Comparison of ENCODE assay signal across 20 cellular contexts in the genomic region with DNA sequence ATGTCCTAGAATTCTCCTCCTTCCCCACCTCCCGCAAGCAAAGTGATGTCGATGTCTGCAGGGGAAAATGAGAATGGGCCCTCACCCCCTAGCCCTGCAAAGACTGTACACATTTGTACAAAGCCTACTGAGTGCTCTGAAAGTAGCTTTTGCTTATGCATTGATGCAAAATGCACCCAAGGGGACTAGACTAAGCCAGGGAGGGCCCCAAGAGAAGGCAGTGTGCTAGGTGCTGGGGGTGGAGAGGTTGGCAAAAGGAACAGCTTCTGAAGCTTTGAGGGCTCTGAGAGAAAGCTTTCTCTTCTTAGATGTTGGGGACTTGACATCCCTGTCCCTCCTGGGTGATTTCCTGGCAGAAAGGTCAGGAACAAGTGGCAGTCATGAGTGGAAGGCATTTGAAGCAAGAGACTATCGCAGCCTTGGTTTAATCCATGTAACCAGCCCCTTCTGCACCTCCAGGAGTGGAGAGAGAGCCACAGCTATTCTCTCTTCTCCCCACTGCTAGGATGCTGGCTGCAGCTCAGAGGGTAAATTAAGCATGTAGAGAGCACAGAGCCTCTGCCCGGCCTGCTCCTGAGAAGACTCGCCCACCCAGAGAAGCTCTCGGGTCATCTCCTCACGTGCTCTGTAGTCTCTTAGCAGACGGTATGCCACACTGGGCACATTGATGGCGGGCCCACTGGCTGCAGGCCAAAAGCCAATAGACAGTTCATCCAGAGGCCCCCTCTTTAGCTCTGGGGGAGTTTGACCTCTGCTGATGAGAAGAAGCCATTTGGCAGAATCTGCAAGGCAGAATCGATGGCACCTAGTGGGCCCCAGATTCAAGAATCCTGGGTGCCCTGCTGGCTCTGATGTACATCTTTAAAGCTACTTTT.
DNase-seq lines count a peak whose midpoint lies in the region; ATAC-seq and TF ChIP-seq lines count a peak whose summit lies in the region.
"Had no signal": no experiment of that assay in that cellular context is flagged by ENCODE, and none has a peak within 500 bp of the region (broad histone marks: within the 10 kb centered on the region; RNA-seq: fewer than 3 reads in every experiment).

No MANE protein-coding gene starts in this region.

- no peak overlapping the region for H2AK5ac ChIP-seq in mesendoderm (ENCODE audit: low read length)

- H3K9me3 ChIP-seq in HUES64 (ENCODE audit: insufficient read depth, low read depth, low read length) (no peaks in the 10 kb centered on the region), smooth muscle cell (replicated peaks; ENCODE audit: low read depth) (no peaks in the 10 kb centered on the region), colonic mucosa (no peaks in the 10 kb centered on the region)
- H3K9me3 ChIP-seq: esophagus squamous epithelium, tibial artery had no signal

- H3K79me1 ChIP-seq in mesendoderm (ENCODE audit: low read length), result peaks cover 2% of the 10 kb centered on the region

- H4K8ac ChIP-seq in mesendoderm (ENCODE audit: low read depth, low read length), result no peak overlapping the region

- no peaks in the 10 kb centered on the region for H4K20me1 ChIP-seq in smooth muscle cell (ENCODE audit: low read depth)

- H3K27ac ChIP-seq in HUES64 (ENCODE audit: low read depth, low read length) (0 out of 2 replicates have a peak overlapping the region, but pooled peaks have one; percentile 25), cingulate gyrus (ENCODE audit: low read depth, low read length) (peak overlapping the region; percentile 80), mesendoderm (ENCODE audit: low read depth, low read length) (no peak overlapping the region), smooth muscle cell (ENCODE audit: low read depth) (peak overlapping the region; percentile 44), colonic mucosa (no peak overlapping the region)
- H3K27ac ChIP-seq: esophagus squamous epithelium, tibial artery had no signal

- H2BK120ac ChIP-seq in mesendoderm (ENCODE audit: low read depth, low read length), result no peak overlapping the region

- no peak overlapping the region for H3K4me2 ChIP-seq in mesendoderm (ENCODE audit: low read length)
- no peak overlapping the region for H3K4me2 ChIP-seq in smooth muscle cell

- no peak overlapping the region for H3K56ac ChIP-seq in mesendoderm (ENCODE audit: low read length)

- no peak overlapping the region for H4K5ac ChIP-seq in mesendoderm (ENCODE audit: low read length)

- H3K4me1 ChIP-seq in HUES64 (ENCODE audit: insufficient read depth, low read length) (peaks cover 48% of the 10 kb centered on the region), mesendoderm (ENCODE audit: control insufficient read depth, low read depth, low read length) (peaks cover 11% of the 10 kb centered on the region), smooth muscle cell (ENCODE audit: low read depth) (peaks cover 62% of the 10 kb centered on the region), colonic mucosa (no peaks in the 10 kb centered on the region)

- no peak overlapping the region for H3K9ac ChIP-seq in HUES64 (ENCODE audit: low read depth, low read length)
- peak overlapping the region; percentile 30 for H3K9ac ChIP-seq in mesendoderm (ENCODE audit: low read length)
- no peak overlapping the region for H3K9ac ChIP-seq in smooth muscle cell (ENCODE audit: low read depth)
- H3K9ac ChIP-seq in colonic mucosa (ENCODE audit: low read depth in 2 of 2, low read length in 2 of 2), result no peak overlapping the region

- no peak overlapping the region for H2BK5ac ChIP-seq in mesendoderm (ENCODE audit: low read length)

- no peak for ATAC-seq in GM21360 (IDR thresholded peaks at IDR 0.05; ENCODE audit: unreplicated experiment)
- ATAC-seq: HCT116, T-helper 17 cell had no signal

- H3F3A ChIP-seq in smooth muscle cell (ENCODE audit: low read depth), result peaks cover 19% of the 10 kb centered on the region

- H3K4me3 ChIP-seq in HUES64 (ENCODE audit: low read length), result no peak overlapping the region
- no peak overlapping the region for H3K4me3 ChIP-seq in mesendoderm (ENCODE audit: low read length)
- H3K4me3 ChIP-seq in smooth muscle cell, result no peak overlapping the region
- H3K4me3 ChIP-seq in colonic mucosa, result no peak overlapping the region
- H3K4me3 ChIP-seq: esophagus squamous epithelium, tibial artery had no signal

- H3K36me3 ChIP-seq in HUES64 (ENCODE audit: insufficient read depth, low read length) (no peaks in the 10 kb centered on the region), mesendoderm (ENCODE audit: control insufficient read depth, insufficient read depth, low read length) (no peaks in the 10 kb centered on the region), smooth muscle cell (ENCODE audit: low read depth) (no peaks in the 10 kb centered on the region), colonic mucosa (no peaks in the 10 kb centered on the region)
- H3K36me3 ChIP-seq: esophagus squamous epithelium, tibial artery had no signal

- WGBS in HUES64, result 83% methylated on average over 10 of the region's 10 CpGs
- no CpG with 5 or more reads among the region's 10 CpGs for WGBS in mesendoderm (ENCODE audit: extremely low coverage, insufficient coverage, low lambda C conversion rate)
- 88% methylated on average over 10 of the region's 10 CpGs for WGBS in smooth muscle cell (ENCODE audit: low lambda C conversion rate)

- no peak overlapping the region for H2AFZ ChIP-seq in smooth muscle cell (ENCODE audit: low read depth)

- intact Hi-C loops in colonic mucosa (cut with DNase I), result no loop called here

- H3K79me2 ChIP-seq in mesendoderm (ENCODE audit: control insufficient read depth, insufficient read depth, low read length), result no peaks in the 10 kb centered on the region
- no peaks in the 10 kb centered on the region for H3K79me2 ChIP-seq in smooth muscle cell (ENCODE audit: low read depth)

- TF ChIP-seq CTCF in smooth muscle cell (IDR thresholded peaks at IDR 0.05; ENCODE audit: borderline replicate concordance, insufficient read depth, poor library complexity, severe bottlenecking) (no peak), colonic mucosa (IDR thresholded peaks at IDR 0.05) (no peak)

- H3K27me3 ChIP-seq in HUES64 (ENCODE audit: insufficient read depth, low read length) (no peaks in the 10 kb centered on the region), mesendoderm (ENCODE audit: insufficient read depth, low read length, poor library complexity) (no peaks in the 10 kb centered on the region), smooth muscle cell (ENCODE audit: low read depth) (no peaks in the 10 kb centered on the region), colonic mucosa (no peaks in the 10 kb centered on the region)
- H3K27me3 ChIP-seq: esophagus squamous epithelium, tibial artery had no signal

- H3K4ac ChIP-seq in mesendoderm (ENCODE audit: low read depth, low read length), result no peak overlapping the region

- H3K23ac ChIP-seq in mesendoderm (ENCODE audit: low read length), result peak overlapping the region; percentile 60

- H2BK15ac ChIP-seq in mesendoderm (replicated peaks; ENCODE audit: low read depth), result no peak overlapping the region

- H3K18ac ChIP-seq in mesendoderm (ENCODE audit: low read length), result peak overlapping the region; percentile 35

- DNase-seq in mesendoderm (no peak), smooth muscle cell (lab: John Stamatoyannopoulos, UW; ENCODE audit: unreplicated experiment) (no peak), 8988T (no peak), colonic mucosa (no peak), SW 1271 (lab: John Stamatoyannopoulos, UW) (no peak)
- DNase-seq: activated CD8-positive, alpha-beta memory T cell treated with anti-CD3 and anti-CD28 coated beads, Interleukin-2, amount 50 U/mL, for 48 hours; activated effector memory CD4-positive, alpha-beta T cell treated with anti-CD3 and anti-CD28 coated beads, Interleukin-2, amount 50 U/mL, for 16 hours; CD4-positive, alpha-beta memory T cell; central memory CD4-positive, alpha-beta T cell; effector memory CD4-positive, alpha-beta T cell; esophagus squamous epithelium; NCI-H510A; SHP77; stimulated activated CD8-positive, alpha-beta memory T cell treated with anti-CD3 and anti-CD28 coated beads, Interleukin-4, amount 100 ng/mL, for 48 hours; T-helper 17 cell; tibial artery had no signal

Comparison
In these comparisons a context has a peak if more than half of its experiments do, and no peak if none do; other contexts are left out.
1. H3K27ac ChIP-seq: peak in HUES64 (single experiment), cingulate gyrus (single experiment) and smooth muscle cell (single experiment); none in mesendoderm (single experiment) and colonic mucosa (single experiment).